In genomic region chr11:46594383-46594718, GRCh38 we compare ENCODE assay signal across 8 cellular contexts. TPM values are rescaled to one million over a fixed set of nuclear protein-coding genes. Genes with fewer than 3 reads are reported as not detected.
A peak's percentile ranks its signal among the peaks of the same experiment; 100 is the strongest.
DNase-seq lines count a peak whose midpoint lies in the region; ATAC-seq and TF ChIP-seq lines count a peak whose summit lies in the region.

No MANE protein-coding gene starts in this region.

- H3K27ac ChIP-seq in Karpas-422 (ENCODE audit: low read length) (no peak overlapping the region), colonic mucosa (peak overlapping the region; percentile 80)

- H3K27me3 ChIP-seq in Karpas-422 (ENCODE audit: low read length) (no peaks in the 10 kb centered on the region), colonic mucosa (no peaks in the 10 kb centered on the region)

- TF ChIP-seq CTCF in AG10803 (conservative IDR thresholded peaks at IDR 0.05; ENCODE audit: low read length), result no peak
- TF ChIP-seq CTCF in colonic mucosa (IDR thresholded peaks at IDR 0.05), result no peak

- peaks cover 32 to 46% of the 10 kb centered on the region in 2 donors for H3K4me1 Mint-ChIP-seq in natural killer cell treated with Interleukin-12 subunit alpha and Interleukin-12 subunit beta and Interleukin-15 and Interleukin-18, amount 100 ng/mL, for 72 hours (ENCODE audit: low read depth in 2 of 2)

- H4K20me1 ChIP-seq in Karpas-422 (ENCODE audit: insufficient read depth, low read depth, low read length), result peaks cover 8% of the 10 kb centered on the region; the same call in 1 of the 2 replicates

- H2AFZ ChIP-seq in Karpas-422 (ENCODE audit: low read length), result peak overlapping the region; percentile 40

- no peak for DNase-seq in AG10803 (ENCODE audit: low read depth)
- DNase-seq in Karpas-422, result no peak
- no peak for DNase-seq in colonic mucosa
- DNase-seq in natural killer cell treated with Interleukin-12 subunit alpha and Interleukin-12 subunit beta and Interleukin-15 and Interleukin-18, amount 100 ng/mL, for 72 hours (ENCODE audit: low spot score), result no peak
- DNase-seq in NAMALWA (ENCODE audit: low spot score), result no peak
- DNase-seq in T1000 (lab: John Stamatoyannopoulos, UW), result no peak
- DNase-seq in NCI-H82 (lab: John Stamatoyannopoulos, UW), result no peak

- H3K4me3 ChIP-seq in AG10803 (ENCODE audit: low read length) (peak overlapping the region; percentile 93), Karpas-422 (ENCODE audit: low read length) (peak overlapping the region; percentile 79), colonic mucosa (peak overlapping the region; percentile 98)

- no peaks in the 10 kb centered on the region for H3K36me3 ChIP-seq in Karpas-422 (ENCODE audit: insufficient read depth, low read length)
- H3K36me3 ChIP-seq in colonic mucosa, result no peaks in the 10 kb centered on the region

- H3K4me1 ChIP-seq in Karpas-422 (ENCODE audit: low read length) (peaks cover 30% of the 10 kb centered on the region), colonic mucosa (peaks cover 12% of the 10 kb centered on the region)

- no peaks in the 10 kb centered on the region for H3K27me3 Mint-ChIP-seq in natural killer cell treated with Interleukin-12 subunit alpha and Interleukin-12 subunit beta and Interleukin-15 and Interleukin-18, amount 100 ng/mL, for 72 hours

- H3K27ac Mint-ChIP-seq in natural killer cell treated with Interleukin-12 subunit alpha and Interleukin-12 subunit beta and Interleukin-15 and Interleukin-18, amount 100 ng/mL, for 72 hours, result peak overlapping the region; percentile 94 to 97

- H3K4me2 ChIP-seq in Karpas-422 (ENCODE audit: low read depth, low read length, poor library complexity, severe bottlenecking), result peak overlapping the region; percentile 88

- H3K9me3 ChIP-seq in Karpas-422 (ENCODE audit: low read length) (no peaks in the 10 kb centered on the region), colonic mucosa (no peaks in the 10 kb centered on the region)

- H3K36me3 Mint-ChIP-seq in natural killer cell treated with Interleukin-12 subunit alpha and Interleukin-12 subunit beta and Interleukin-15 and Interleukin-18, amount 100 ng/mL, for 72 hours, result no peaks in the 10 kb centered on the region

- H3K79me2 ChIP-seq in Karpas-422 (ENCODE audit: low read length), result peaks cover 45% of the 10 kb centered on the region

- H3K9me3 Mint-ChIP-seq in natural killer cell treated with Interleukin-12 subunit alpha and Interleukin-12 subunit beta and Interleukin-15 and Interleukin-18, amount 100 ng/mL, for 72 hours, result no peaks in the 10 kb centered on the region

- H3K4me3 Mint-ChIP-seq in natural killer cell treated with Interleukin-12 subunit alpha and Interleukin-12 subunit beta and Interleukin-15 and Interleukin-18, amount 100 ng/mL, for 72 hours, result peak overlapping the region; percentile 99

- intact Hi-C loops in colonic mucosa (cut with DNase I), result no loop called here

- H3K9ac ChIP-seq in Karpas-422 (ENCODE audit: low read length) (peak overlapping the region; percentile 75), colonic mucosa (ENCODE audit: low read depth in 2 of 2, low read length in 2 of 2) (peak overlapping the region in 1 of 2 donors; percentile 91)

- ATAC-seq in natural killer cell treated with Interleukin-12 subunit alpha and Interleukin-12 subunit beta and Interleukin-15 and Interleukin-18, amount 100 ng/mL, for 72 hours, result no peak
- no peak for ATAC-seq in GM19397 (IDR thresholded peaks at IDR 0.05; ENCODE audit: unreplicated experiment)

- no peaks in the 10 kb centered on the region for H3K9me2 ChIP-seq in Karpas-422 (replicated peaks; ENCODE audit: insufficient read depth, low read length)

RNA-seq across cellular contexts. Expression of gene AMBRA1, which starts 0.5 kb away (rescaled TPM):
- total RNA-seq in Karpas-422 (2014; rRNA removed; shearing (Covaris generic); ENCODE audit: low replicate concordance), result 26.2 and 30.3 TPM in 2 replicates
- total RNA-seq in colonic mucosa, result 10 to 100 TPM; 32.7 to 33.8 TPM
- 10 to 100 TPM; 50.7 to 72.4 TPM for total RNA-seq in natural killer cell treated with Interleukin-12 subunit alpha and Interleukin-12 subunit beta and Interleukin-15 and Interleukin-18, amount 100 ng/mL, for 72 hours

RNA-seq across cellular contexts. Expression of gene HARBI1, which starts 22.7 kb away (rescaled TPM):
- total RNA-seq in Karpas-422 (2014; rRNA removed; shearing (Covaris generic); ENCODE audit: low replicate concordance), result 3.8 and 4.0 TPM in 2 replicates
- total RNA-seq in colonic mucosa, result 1 to 10 TPM; 4.5 to 5.0 TPM
- total RNA-seq in natural killer cell treated with Interleukin-12 subunit alpha and Interleukin-12 subunit beta and Interleukin-15 and Interleukin-18, amount 100 ng/mL, for 72 hours, result 1 to 10 TPM; 6.2 to 6.4 TPM

RNA-seq across cellular contexts. Expression of gene ATG13, which starts 23.0 kb away (rescaled TPM):
- 77.4 and 79.2 TPM in 2 replicates for total RNA-seq in Karpas-422 (2014; rRNA removed; shearing (Covaris generic); ENCODE audit: low replicate concordance)
- 10 to 100 TPM; 58.3 to 61.3 TPM for total RNA-seq in colonic mucosa
- 10 to 100 TPM; 93.9 to 96.6 TPM for total RNA-seq in natural killer cell treated with Interleukin-12 subunit alpha and Interleukin-12 subunit beta and Interleukin-15 and Interleukin-18, amount 100 ng/mL, for 72 hours
